ENCODE assay signal across 10 cellular contexts in genomic region chr3:159787794-159788205, GRCh38. TPM values are rescaled to one million over a fixed set of nuclear protein-coding genes. Genes with fewer than 3 reads are reported as not detected.
A peak's percentile ranks its signal among the peaks of the same experiment; 100 is the strongest.
DNase-seq lines count a peak whose midpoint lies in the region; ATAC-seq and TF ChIP-seq lines count a peak whose summit lies in the region.
"Had no signal": no experiment of that assay in that cellular context is flagged by ENCODE, and none has a peak within 500 bp of the region (broad histone marks: within the 10 kb centered on the region; RNA-seq: fewer than 3 reads in every experiment).

No MANE protein-coding gene starts in this region.

- no peak overlapping the region for H3K9ac ChIP-seq in fibroblast of lung (ENCODE audit: insufficient read depth, low read length)

- H3K4me1 ChIP-seq in RWPE2 (ENCODE audit: insufficient read depth, poor library complexity, severe bottlenecking) (peaks cover 70% of the 10 kb centered on the region), fibroblast of lung (ENCODE audit: control insufficient read depth, extremely low read depth, insufficient read depth, low read length) (peaks cover 12% of the 10 kb centered on the region)

- ATAC-seq in RWPE2 (ENCODE audit: low read depth), result peak; percentile 28
- ATAC-seq in GM19455 (IDR thresholded peaks at IDR 0.05; ENCODE audit: unreplicated experiment), result no peak

- no peaks in the 10 kb centered on the region for H3K27me3 ChIP-seq in RWPE2 (ENCODE audit: insufficient read depth, poor library complexity, severe bottlenecking)
- H3K27me3 ChIP-seq in fibroblast of lung (ENCODE audit: control insufficient read depth, insufficient read depth, low read length), result no peaks in the 10 kb centered on the region

- peaks cover 8% of the 10 kb centered on the region for H3K36me3 ChIP-seq in RWPE2 (ENCODE audit: low read depth)
- H3K36me3 ChIP-seq in fibroblast of lung (ENCODE audit: control insufficient read depth, insufficient read depth, low read length), result no peaks in the 10 kb centered on the region

- H2AFZ ChIP-seq in fibroblast of lung (ENCODE audit: low read length), result no peak overlapping the region

- TF ChIP-seq CTCF in RWPE2 (IDR thresholded peaks at IDR 0.05; ENCODE audit: poor library complexity, severe bottlenecking) (no peak), fibroblast of lung (conservative IDR thresholded peaks at IDR 0.05 in 1 of 2, IDR thresholded peaks at IDR 0.05 in 1 of 2; ENCODE audit: low read depth in 1 of 2, low read length in 2 of 2) (no peak), nephron (IDR thresholded peaks at IDR 0.05; ENCODE audit: unreplicated experiment in 3 of 3) (no peak)

- peak overlapping the region; percentile 34 for H3K4me2 ChIP-seq in fibroblast of lung (ENCODE audit: extremely low read depth, insufficient read depth, low read length)

- no peaks in the 10 kb centered on the region for H3K36me3 Mint-ChIP-seq in nephron (ENCODE audit: low read depth)
- H3K36me3 Mint-ChIP-seq: IgD-negative memory B cell had no signal

- H3K9me3 Mint-ChIP-seq in nephron, result no peaks in the 10 kb centered on the region
- H3K9me3 Mint-ChIP-seq: IgD-negative memory B cell had no signal

- peaks cover 3% of the 10 kb centered on the region for H3K27me3 Mint-ChIP-seq in nephron (ENCODE audit: low read depth)

- H3K4me3 ChIP-seq in RWPE2 (ENCODE audit: severe bottlenecking) (no peak overlapping the region), fibroblast of lung (replicated peaks in 1 of 4; ENCODE audit: control extremely low read depth in 1 of 4, insufficient read depth in 1 of 4, low read depth in 3 of 4, low read length in 4 of 4) (no peak overlapping the region)

- H3K9me3 ChIP-seq in RWPE2 (ENCODE audit: severe bottlenecking), result no peaks in the 10 kb centered on the region
- H3K9me3 ChIP-seq in fibroblast of lung (ENCODE audit: control insufficient read depth, insufficient read depth, low read depth, low read length), result no peaks in the 10 kb centered on the region

- peaks cover 28% of the 10 kb centered on the region for H3K4me1 Mint-ChIP-seq in nephron
- H3K4me1 Mint-ChIP-seq: IgD-negative memory B cell had no signal

- H3K4me3 Mint-ChIP-seq in nephron, result no peak overlapping the region
- H3K4me3 Mint-ChIP-seq: IgD-negative memory B cell had no signal

- H3K27ac Mint-ChIP-seq in nephron, result peak overlapping the region; percentile 64 to 78 (median 72)
- H3K27ac Mint-ChIP-seq: IgD-negative memory B cell had no signal

- peak; percentile 71 for DNase-seq in Daoy (ENCODE audit: low read depth)
- DNase-seq in RWPE2 (ENCODE audit: low spot score), result no peak
- peak; percentile 86 to 90 for DNase-seq in fibroblast of lung (ENCODE audit: low read depth in 2 of 2)
- no peak for DNase-seq in NK-92 treated with Interleukin-12 subunit alpha and Interleukin-12 subunit beta, amount 100 ng/mL, for 24 hours (lab: John Stamatoyannopoulos, UW)
- no peak for DNase-seq in kidney tubule cell (ENCODE audit: low spot score)
- no peak for DNase-seq in midbrain (lab: John Stamatoyannopoulos, UW)
- DNase-seq: NCI-H446 treated with DMSO at 0.1 percent for 48 hours had no signal

- peaks cover 50% of the 10 kb centered on the region for H3K79me2 ChIP-seq in fibroblast of lung (ENCODE audit: control insufficient read depth, insufficient read depth, low read length)

- H3K27ac ChIP-seq in RWPE2 (ENCODE audit: poor library complexity, severe bottlenecking) (peak overlapping the region; percentile 81), fibroblast of lung (ENCODE audit: insufficient read depth, low read length) (no peak overlapping the region)

- no peaks in the 10 kb centered on the region for H4K20me1 ChIP-seq in fibroblast of lung (ENCODE audit: control insufficient read depth, extremely low read depth, insufficient read depth, low read length)

RNA-seq across cellular contexts. Expression of gene SCHIP1, which starts 51.9 kb away (rescaled TPM):
- 2.4 and 6.7 TPM in 2 replicates for total RNA-seq in Daoy (2014; rRNA removed; shearing (Covaris generic))
- total RNA-seq in fibroblast of lung, result 6.9 and 8.8 TPM in 2 replicates
- 2.3 and 4.1 TPM in 2 replicates for polyA plus RNA-seq in fibroblast of lung
- polyA plus RNA-seq in fibroblast of lung (2012), result 1.5 and 5.7 TPM in 2 replicates
- polyA minus RNA-seq in fibroblast of lung (ENCODE audit: low replicate concordance), result 0.11 and 0.43 TPM in 2 replicates
- polyA plus RNA-seq: IgD-negative memory B cell had no signal

Comparison
In these comparisons a context has a peak if more than half of its experiments do, and no peak if none do; other contexts are left out.
1. DNase-seq: peak in Daoy (single experiment) and fibroblast of lung (2 of 2); none in RWPE2 (single experiment), NK-92 treated with Interleukin-12 subunit alpha and Interleukin-12 subunit beta, amount 100 ng/mL, for 24 hours (single experiment), kidney tubule cell (single experiment) and midbrain (single experiment).